Comparison of ENCODE assay signal across 8 cellular contexts in the genomic region with DNA sequence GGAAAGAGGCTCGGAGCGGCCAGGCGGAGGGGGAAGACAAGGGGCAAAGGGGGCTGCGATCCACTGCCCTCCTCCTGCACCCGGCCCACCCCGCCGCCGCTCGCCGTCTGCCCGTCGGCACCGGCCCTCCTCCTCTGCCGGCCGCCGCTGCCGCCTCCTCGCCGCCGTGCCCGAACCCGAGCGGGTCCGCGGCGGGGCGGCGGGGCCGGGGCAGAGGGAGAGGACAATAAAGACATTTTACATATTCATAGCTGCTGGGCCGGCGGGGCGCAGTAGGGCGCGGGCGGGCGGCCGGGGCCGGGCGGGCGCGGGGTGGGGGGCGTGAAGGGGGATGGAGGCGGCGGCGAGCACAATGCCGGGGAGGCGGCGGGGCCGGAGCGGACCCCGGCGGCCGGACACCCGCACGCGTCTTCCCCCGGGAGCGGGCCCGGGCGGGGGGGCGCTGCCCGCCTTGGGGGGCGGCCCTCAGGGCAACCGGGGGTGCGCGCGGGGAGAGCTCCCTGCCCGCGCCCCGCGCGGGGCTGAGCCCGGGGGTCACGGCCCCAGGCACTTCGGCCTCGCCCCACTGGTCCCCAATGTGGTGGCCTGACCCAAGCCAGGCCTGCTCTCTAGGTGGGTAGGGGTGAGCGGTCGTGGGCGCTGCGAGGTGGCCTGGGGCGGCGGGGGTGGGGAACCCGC. TPM values are rescaled to one million over a fixed set of nuclear protein-coding genes. Genes with fewer than 3 reads are reported as not detected.
DNase-seq lines count a peak whose midpoint lies in the region; ATAC-seq and TF ChIP-seq lines count a peak whose summit lies in the region.

No MANE protein-coding gene starts in this region.

- peak overlapping the region; percentile 72 for H3K27ac ChIP-seq in SJCRH30
- H3K27ac ChIP-seq in duodenal mucosa (ENCODE audit: low read depth, low read length) = peak overlapping the region; percentile 96
- H3K27ac ChIP-seq in tibial artery = peak overlapping the region; percentile 95 to 99

- H3K9ac ChIP-seq in duodenal mucosa (ENCODE audit: low read depth in 1 of 2, low read length in 2 of 2) = peak overlapping the region; percentile 41 to 84

- H3K27me3 ChIP-seq in SJCRH30 (no peaks in the 10 kb centered on the region), duodenal mucosa (ENCODE audit: control insufficient read depth in 1 of 2, insufficient read depth in 2 of 2, low read length in 2 of 2) (no peaks in the 10 kb centered on the region), mononuclear cell (ENCODE audit: insufficient read depth, low read length) (no peaks in the 10 kb centered on the region), tibial artery (no peaks in the 10 kb centered on the region)

- DNase-seq in activated gamma-delta T cell (lab: John Stamatoyannopoulos, UW) (peak; percentile 53), activated gamma-delta T cell treated with Interleukin-2 at 50 U/mL for 16 hours (no peak), SJCRH30 (peak in 1 of 2 experiments; percentile 29), tibial artery (peak; percentile 22 to 65), NCI-H1092 (lab: John Stamatoyannopoulos, UW) (no peak)

- peak; percentile 3 for ATAC-seq in HG02870 (IDR thresholded peaks at IDR 0.05; ENCODE audit: unreplicated experiment)

- H3K9me3 ChIP-seq in SJCRH30 (replicated peaks) = no peaks in the 10 kb centered on the region
- peaks cover 0 to 5% of the 10 kb centered on the region in 2 donors for H3K9me3 ChIP-seq in duodenal mucosa (ENCODE audit: control insufficient read depth in 1 of 2, low read length in 2 of 2)
- no peaks in the 10 kb centered on the region for H3K9me3 ChIP-seq in mononuclear cell (ENCODE audit: low read depth, low read length)
- no peaks in the 10 kb centered on the region for H3K9me3 ChIP-seq in tibial artery

- intact Hi-C loops in tibial artery (cut with DNase I; ENCODE audit: low total_unique reads) = loop anchor here (10.0 kb wide), 1 partner anchor 156 kb away; no protein-coding TSS in a partner anchor

- TF ChIP-seq CTCF in tibial artery (IDR thresholded peaks at IDR 0.05) = no peak

- H3K4me3 ChIP-seq in SJCRH30 = peak overlapping the region; percentile 90
- H3K4me3 ChIP-seq in duodenal mucosa (ENCODE audit: low read depth in 1 of 2, low read length in 2 of 2) = peak overlapping the region; percentile 73 to 83
- H3K4me3 ChIP-seq in mononuclear cell (ENCODE audit: low read length) = peak overlapping the region; percentile 78
- peak overlapping the region; percentile 93 to 94 for H3K4me3 ChIP-seq in tibial artery

- peaks cover 16% of the 10 kb centered on the region; the same call in 1 of the 2 replicates for H3K4me1 ChIP-seq in SJCRH30
- peaks cover 17 to 34% of the 10 kb centered on the region in 2 donors for H3K4me1 ChIP-seq in duodenal mucosa (ENCODE audit: control insufficient read depth in 1 of 2, insufficient read depth in 2 of 2, low read length in 2 of 2)
- peaks cover 16% of the 10 kb centered on the region for H3K4me1 ChIP-seq in mononuclear cell (ENCODE audit: insufficient read depth, low read length)
- H3K4me1 ChIP-seq in tibial artery = peaks cover 0 to 37% (median 11%) of the 10 kb centered on the region in 4 donors

- no peaks in the 10 kb centered on the region for H3K36me3 ChIP-seq in SJCRH30
- no peaks in the 10 kb centered on the region for H3K36me3 ChIP-seq in duodenal mucosa (ENCODE audit: control insufficient read depth in 1 of 2, insufficient read depth in 2 of 2, low read length in 2 of 2)
- H3K36me3 ChIP-seq in tibial artery = no peaks in the 10 kb centered on the region

RNA-seq across cellular contexts. Expression of gene POU2F1, which starts 0.6 kb away (rescaled TPM):
- total RNA-seq in SJCRH30 (2014; rRNA removed; shearing (Covaris generic)) = 16.6 and 16.8 TPM in 2 replicates
- total RNA-seq in mononuclear cell = 47.5 TPM

Comparison
In these comparisons a context has a peak if more than half of its experiments do, and no peak if none do; other contexts are left out.
1. DNase-seq: peak in activated gamma-delta T cell (single experiment) and tibial artery (2 of 2); none in activated gamma-delta T cell treated with Interleukin-2 at 50 U/mL for 16 hours (single experiment) and NCI-H1092 (single experiment).
2. Peak in every context shown above with its lines, with median percentiles within 50 percentile points of each other: H3K27ac ChIP-seq and H3K4me3 ChIP-seq.